In genomic region chr1:181190362-181191035, GRCh38 we compare ENCODE assay signal across 10 cellular contexts.
DNase-seq lines count a peak whose midpoint lies in the region; ATAC-seq, FAIRE-seq and TF ChIP-seq lines count a peak whose summit lies in the region.
"Had no signal": no experiment of that assay in that cellular context is flagged by ENCODE, and none has a peak within 500 bp of the region (broad histone marks: within the 10 kb centered on the region; RNA-seq: fewer than 3 reads in every experiment).

No MANE protein-coding gene starts in this region.

- peaks cover 0 to 2% (median 0%) of the 10 kb centered on the region in 7 donors for H3K9me3 Mint-ChIP-seq in CD4-positive, CD25-positive, alpha-beta regulatory T cell
- peaks cover 6% of the 10 kb centered on the region for H3K9me3 Mint-ChIP-seq in astrocyte (ENCODE audit: unreplicated experiment)
- H3K9me3 Mint-ChIP-seq: dendritic cell treated with granulocyte-macrophage colony-stimulating factor and Interleukin-4, amounts not matched to agents 40 ng/mL and 50 ng/mL, for 4 days had no signal

- H2AFZ ChIP-seq in astrocyte (ENCODE audit: low read depth, low read length) (no peak overlapping the region), HepG2 (ENCODE audit: low read length) (no peak overlapping the region)

- 39% methylated on average over 12 of the region's 18 CpGs for WGBS in HepG2 (ENCODE audit: low lambda C conversion rate)

- TF ChIP-seq EP300 in HepG2 (IDR thresholded peaks at IDR 0.05; ENCODE audit: low read depth in 2 of 2, low read length in 2 of 2) (no peak), HepG2 (CRISPR knock-in tag; IDR thresholded peaks at IDR 0.05; ENCODE audit: borderline replicate concordance) (no peak)

- no peaks in the 10 kb centered on the region for H3K79me2 ChIP-seq in astrocyte (ENCODE audit: insufficient read depth, low read length)
- H3K79me2 ChIP-seq in HepG2 (ENCODE audit: insufficient read depth, low read length): no peaks in the 10 kb centered on the region

- H3K27me3 ChIP-seq in CD4-positive, CD25-positive, alpha-beta regulatory T cell (ENCODE audit: control insufficient read depth, insufficient read depth, low read length): no peaks in the 10 kb centered on the region
- peaks cover 13% of the 10 kb centered on the region for H3K27me3 ChIP-seq in astrocyte (ENCODE audit: insufficient read depth, low read length)
- H3K27me3 ChIP-seq in HepG2 (ENCODE audit: control insufficient read depth in 1 of 2, insufficient read depth in 2 of 2, low read length in 2 of 2): peaks cover 3 to 18% of the 10 kb centered on the region in 2 experiments; a peak in 2 of 5 replicates

- ATAC-seq in CD4-positive, CD25-positive, alpha-beta regulatory T cell (ENCODE audit: low read depth in 2 of 2): no peak
- ATAC-seq in HepG2: peak; percentile 36
- ATAC-seq in HG03025 (IDR thresholded peaks at IDR 0.05; ENCODE audit: low FRiP score, unreplicated experiment): no peak

- H3K4me3 Mint-ChIP-seq in CD4-positive, CD25-positive, alpha-beta regulatory T cell: peak overlapping the region in 2 of 4 donors; percentile 48 to 70
- H3K4me3 Mint-ChIP-seq in astrocyte (ENCODE audit: unreplicated experiment): no peak overlapping the region
- H3K4me3 Mint-ChIP-seq: dendritic cell treated with granulocyte-macrophage colony-stimulating factor and Interleukin-4, amounts not matched to agents 40 ng/mL and 50 ng/mL, for 4 days had no signal

- no peak overlapping the region for H3K27ac ChIP-seq in CD4-positive, CD25-positive, alpha-beta regulatory T cell (ENCODE audit: insufficient read depth, low read length, poor library complexity, severe bottlenecking)
- H3K27ac ChIP-seq in astrocyte (ENCODE audit: low read depth, low read length): no peak overlapping the region
- H3K27ac ChIP-seq in HepG2 (ENCODE audit: extremely low read length, insufficient read depth, low read length): no peak overlapping the region

- peaks cover 22% of the 10 kb centered on the region for H3K27me3 Mint-ChIP-seq in CD4-positive, CD25-positive, alpha-beta regulatory T cell
- peaks cover 58% of the 10 kb centered on the region for H3K27me3 Mint-ChIP-seq in astrocyte (ENCODE audit: low read depth, unreplicated experiment)

- no peak overlapping the region for H3K9ac ChIP-seq in astrocyte (ENCODE audit: low read length)
- H3K9ac ChIP-seq in HepG2 (ENCODE audit: insufficient read depth, low read depth, low read length): no peak overlapping the region

- in situ Hi-C loops in HepG2 (cut with HindIII; ENCODE audit: extremely low pct_ligation_motif_present, low pct_unique_long_range_greater_than_20kb): no loop called here

- H3K9me3 ChIP-seq in CD4-positive, CD25-positive, alpha-beta regulatory T cell (ENCODE audit: control insufficient read depth in 2 of 2, low read length in 2 of 2): no peaks in the 10 kb centered on the region
- H3K9me3 ChIP-seq in astrocyte (ENCODE audit: insufficient read depth, low read depth, low read length) (no peaks in the 10 kb centered on the region), HepG2 (ENCODE audit: low read length) (no peaks in the 10 kb centered on the region)

- no peaks in the 10 kb centered on the region for H3K36me3 ChIP-seq in CD4-positive, CD25-positive, alpha-beta regulatory T cell (ENCODE audit: control insufficient read depth, insufficient read depth, low read length)
- H3K36me3 ChIP-seq in astrocyte (ENCODE audit: insufficient read depth, low read length) (no peaks in the 10 kb centered on the region), HepG2 (replicated peaks in 1 of 2; ENCODE audit: control insufficient read depth in 1 of 2, insufficient read depth in 2 of 2, low read length in 2 of 2) (no peaks in the 10 kb centered on the region)

- FAIRE-seq in astrocyte (lab: Jason Lieb, UNC): no peak
- FAIRE-seq in HepG2 (lab: Jason Lieb, UNC): no peak

- DNase-seq in CD4-positive, CD25-positive, alpha-beta regulatory T cell: no peak
- no peak for DNase-seq in astrocyte (ENCODE audit: low read depth)
- no peak for DNase-seq in HepG2 (ENCODE audit: low spot score)
- no peak for DNase-seq in GDM1 (lab: John Stamatoyannopoulos, UW)
- no peak for DNase-seq in NK-92 treated with Interleukin-12 subunit alpha and Interleukin-12 subunit beta, amount 100 ng/mL, for 24 hours (lab: John Stamatoyannopoulos, UW)
- no peak for DNase-seq in DMS79 (lab: John Stamatoyannopoulos, UW)

- TF ChIP-seq CTCF in GM12875 (IDR thresholded peaks at IDR 0.05; ENCODE audit: borderline replicate concordance, insufficient read depth, low read depth, low read length) (0 out of 2 replicates have a peak, but pooled peaks have one; percentile 5), astrocyte (IDR thresholded peaks at IDR 0.05; ENCODE audit: insufficient read depth, low read depth, low read length) (no peak), HepG2 (CRISPR knock-in tag; IDR thresholded peaks at IDR 0.05) (peak; percentile 17; the same call in 1 of the 2 replicates)

- TF ChIP-seq POLR2A in HepG2 (IDR thresholded peaks at IDR 0.05; ENCODE audit: insufficient read depth in 1 of 2, low read depth in 2 of 2, low read length in 2 of 2): no peak

- peaks cover 7% of the 10 kb centered on the region for H3K4me1 ChIP-seq in CD4-positive, CD25-positive, alpha-beta regulatory T cell (ENCODE audit: control insufficient read depth, insufficient read depth, low read length, poor library complexity, severe bottlenecking)
- H3K4me1 ChIP-seq in astrocyte (ENCODE audit: insufficient read depth, low read length): no peaks in the 10 kb centered on the region
- H3K4me1 ChIP-seq in HepG2 (ENCODE audit: insufficient read depth, low read length): peaks cover 5% of the 10 kb centered on the region; the same call in 1 of the 2 replicates

- BruUV-seq in HepG2 (replicated peaks; lab: Mats Ljungman, UMichigan): no TSS peak

- peak overlapping the region in 2 of 3 donors; percentile 1 to 85 for H3K27ac Mint-ChIP-seq in CD4-positive, CD25-positive, alpha-beta regulatory T cell
- no peak overlapping the region for H3K27ac Mint-ChIP-seq in astrocyte (ENCODE audit: unreplicated experiment)
- H3K27ac Mint-ChIP-seq: dendritic cell treated with granulocyte-macrophage colony-stimulating factor and Interleukin-4, amounts not matched to agents 40 ng/mL and 50 ng/mL, for 4 days had no signal

- H3K4me1 Mint-ChIP-seq in CD4-positive, CD25-positive, alpha-beta regulatory T cell: peaks cover 0 to 7% (median under 1%) of the 10 kb centered on the region in 4 donors
- H3K4me1 Mint-ChIP-seq in astrocyte (ENCODE audit: low read depth, unreplicated experiment): no peaks in the 10 kb centered on the region

- POLR2A ChIA-PET in HepG2 (lab: Yijun Ruan, JAX): interaction anchor here (1.0 kb wide), 1 partner anchor 234 kb away, joined by 4 read pairs; no protein-coding TSS in a partner anchor

- H4K20me1 ChIP-seq in astrocyte (ENCODE audit: insufficient read depth, low read length): no peaks in the 10 kb centered on the region
- no peaks in the 10 kb centered on the region for H4K20me1 ChIP-seq in HepG2 (ENCODE audit: insufficient read depth, low read length)

- intact Hi-C loops in HepG2 (cut with micrococcal nuclease; ENCODE audit: unreplicated experiment): loop anchor here (1.0 kb wide), 1 partner anchor 233 kb away; no protein-coding TSS in a partner anchor

- no peak overlapping the region for H3K4me3 ChIP-seq in CD4-positive, CD25-positive, alpha-beta regulatory T cell (ENCODE audit: low read depth, low read length)
- H3K4me3 ChIP-seq in GM12875 (ENCODE audit: low read depth, low read length): no peak overlapping the region
- no peak overlapping the region for H3K4me3 ChIP-seq in astrocyte (ENCODE audit: insufficient read depth, low read depth, low read length)
- peak overlapping the region in 1 of 3 experiments; percentile 49; a peak in 3 of 6 replicates for H3K4me3 ChIP-seq in HepG2 (replicated peaks in 1 of 3; ENCODE audit: insufficient read depth in 1 of 3, low read depth in 2 of 3, low read length in 3 of 3)
- H3K4me3 ChIP-seq: lung had no signal

- H3K36me3 Mint-ChIP-seq in CD4-positive, CD25-positive, alpha-beta regulatory T cell: no peaks in the 10 kb centered on the region
- H3K36me3 Mint-ChIP-seq in astrocyte (ENCODE audit: low read depth, unreplicated experiment): no peaks in the 10 kb centered on the region

- TF ChIP-seq RAD21 in HepG2 (CRISPR knock-in tag; IDR thresholded peaks at IDR 0.05): no peak

- CTCF ChIA-PET in HepG2 (lab: Yijun Ruan, JAX; ENCODE audit: low intra/inter-chr PET ratio, low total read pairs): interaction anchor here (1.8 to 4.7 kb wide), 2 partner anchors 231 to 234 kb away, joined by 4 to 74 read pairs; no protein-coding TSS in a partner anchor

- H3K4me2 ChIP-seq in astrocyte (ENCODE audit: low read length) (peak overlapping the region; percentile 83), HepG2 (ENCODE audit: low read depth, low read length) (peak overlapping the region; percentile 58)

TF ChIP-seq in HepG2, 621 proteins besides CTCF, POLR2A, EP300 and RAD21:
- TF ChIP-seq ZBTB10 (CRISPR knock-in tag; IDR thresholded peaks at IDR 0.05; ENCODE audit: borderline replicate concordance): no peak
- TF ChIP-seq ATF4 (CRISPR knock-in tag; IDR thresholded peaks at IDR 0.05): no peak
- TF ChIP-seq STAG1 (CRISPR knock-in tag; IDR thresholded peaks at IDR 0.05): 0 out of 2 replicates have a peak, but pooled peaks have one; percentile 19
